ENCODE assay signal across 9 cellular contexts in the genomic region with DNA sequence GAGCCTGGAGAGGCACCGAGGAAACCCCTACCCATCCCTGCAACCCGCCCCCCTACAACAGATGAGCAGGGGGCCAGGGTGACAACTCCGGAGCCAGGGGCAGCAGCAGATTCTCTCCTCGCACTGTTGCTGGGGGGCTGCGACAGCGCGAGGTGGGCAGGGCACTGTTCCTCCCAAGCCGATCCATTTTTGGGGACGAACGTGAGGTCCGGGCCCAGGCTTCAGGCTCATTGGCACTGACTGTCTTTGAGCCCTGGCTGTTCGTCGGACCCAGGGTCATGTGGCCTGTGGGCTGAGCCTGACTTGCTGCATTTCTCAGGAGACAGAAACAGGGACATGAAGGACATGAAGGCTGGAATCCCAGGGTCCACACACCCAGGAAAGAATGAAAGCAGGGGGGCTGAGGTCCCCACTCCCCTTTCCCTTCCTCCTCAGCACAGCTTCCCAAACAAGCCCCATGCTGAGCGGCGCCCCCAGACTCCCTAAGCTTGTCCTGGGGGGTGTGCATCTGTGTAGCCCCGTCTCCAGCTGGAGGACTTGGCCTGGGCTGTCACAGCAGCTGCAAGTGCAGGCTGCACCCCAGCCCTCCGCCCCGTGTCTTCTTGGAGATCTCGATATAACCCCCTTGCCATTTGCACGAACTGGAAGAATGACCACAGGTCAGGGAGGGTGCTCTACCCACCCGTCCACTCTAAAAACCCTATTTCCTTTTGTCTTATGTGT. TPM values are rescaled to one million over a fixed set of nuclear protein-coding genes. Genes with fewer than 3 reads are reported as not detected.
DNase-seq lines count a peak whose midpoint lies in the region; ATAC-seq and TF ChIP-seq lines count a peak whose summit lies in the region.
"Had no signal": no experiment of that assay in that cellular context is flagged by ENCODE, and none has a peak within 500 bp of the region (broad histone marks: within the 10 kb centered on the region; RNA-seq: fewer than 3 reads in every experiment).

No MANE protein-coding gene starts in this region.

- no peak overlapping the region for H2BK15ac ChIP-seq in mesendoderm (replicated peaks; ENCODE audit: low read depth)

- no peaks in the 10 kb centered on the region for H3K79me1 ChIP-seq in mesendoderm (ENCODE audit: low read length)

- H3K9me3 ChIP-seq in testis, result no peaks in the 10 kb centered on the region
- H3K9me3 ChIP-seq in naive thymus-derived CD4-positive, alpha-beta T cell (ENCODE audit: control insufficient read depth in 2 of 3, low read length in 3 of 3), result no peaks in the 10 kb centered on the region

- peak overlapping the region; percentile 34 for H3K4me2 ChIP-seq in mesendoderm (ENCODE audit: low read length)

- no peak for ATAC-seq in naive thymus-derived CD4-positive, alpha-beta T cell

- H3K56ac ChIP-seq in mesendoderm (ENCODE audit: low read length), result peak overlapping the region; percentile 75

- TF ChIP-seq CTCF in dorsolateral prefrontal cortex (IDR thresholded peaks at IDR 0.05 in 54 of 56, conservative IDR thresholded peaks at IDR 0.05 in 2 of 56; ENCODE audit: low read depth in 1 of 56, partially characterized antibody in 56 of 56), result no peak
- TF ChIP-seq CTCF in testis (IDR thresholded peaks at IDR 0.05), result no peak

- CTCF ChIA-PET in naive thymus-derived CD4-positive, alpha-beta T cell (lab: Charles Lee), result no interaction called here

- no peak overlapping the region for H3K27ac Mint-ChIP-seq in naive thymus-derived CD4-positive, alpha-beta T cell

- H3K4me3 ChIP-seq in dorsolateral prefrontal cortex (peak overlapping the region; percentile 15 to 65 (median 48)), mesendoderm (ENCODE audit: low read length) (no peak overlapping the region), testis (no peak overlapping the region)
- no peak overlapping the region for H3K4me3 ChIP-seq in naive thymus-derived CD4-positive, alpha-beta T cell (ENCODE audit: low read length)

- H2AK5ac ChIP-seq in mesendoderm (ENCODE audit: low read length), result no peak overlapping the region

- no peak overlapping the region for H3K18ac ChIP-seq in mesendoderm (ENCODE audit: low read length)

- intact Hi-C loops in dorsolateral prefrontal cortex (cut with DNase I), result loop anchor here in 1 of 2 donors (5.0 kb wide), 2 partner anchors 38 to 88 kb away; no protein-coding TSS in a partner anchor
- intact Hi-C loops in testis (cut with DNase I; ENCODE audit: low total_unique reads), result loop anchor here (5.0 kb wide), 2 partner anchors 38 to 88 kb away; no protein-coding TSS in a partner anchor
- intact Hi-C loops in naive thymus-derived CD4-positive, alpha-beta T cell (cut with micrococcal nuclease), result no loop called here

- H3K27me3 Mint-ChIP-seq in naive thymus-derived CD4-positive, alpha-beta T cell, result peaks cover 0 to 13% (median 0%) of the 10 kb centered on the region in 5 donors

- H2BK5ac ChIP-seq in mesendoderm (ENCODE audit: low read length), result no peak overlapping the region

- WGBS in mesendoderm (ENCODE audit: extremely low coverage, insufficient coverage, low lambda C conversion rate), result no CpG with 5 or more reads among the region's 21 CpGs
- WGBS in testis, 2 donors, result 30 to 39% methylated on average over 9 to 21 of the region's 21 CpGs

- H3K4me1 ChIP-seq in mesendoderm (ENCODE audit: control insufficient read depth, low read depth, low read length), result no peaks in the 10 kb centered on the region
- peaks cover 62% of the 10 kb centered on the region for H3K4me1 ChIP-seq in testis
- H3K4me1 ChIP-seq in naive thymus-derived CD4-positive, alpha-beta T cell (ENCODE audit: control insufficient read depth in 2 of 2, insufficient read depth in 2 of 2, low read length in 2 of 2), result peaks cover 0 to 18% of the 10 kb centered on the region in 2 donors

- H4K8ac ChIP-seq in mesendoderm (ENCODE audit: low read depth, low read length), result no peak overlapping the region

- TF ChIP-seq EP300 in Ishikawa (IDR thresholded peaks at IDR 0.05; ENCODE audit: borderline replicate concordance), result no peak

- POLR2A ChIA-PET in naive thymus-derived CD4-positive, alpha-beta T cell (lab: Charles Lee), result no interaction called here

- peak overlapping the region in 2 of 10 donors; percentile 26 to 27 for H3K4me3 Mint-ChIP-seq in naive thymus-derived CD4-positive, alpha-beta T cell

- no peak for TF ChIP-seq POLR2A in testis (IDR thresholded peaks at IDR 0.05)

- no peaks in the 10 kb centered on the region for H3K36me3 Mint-ChIP-seq in naive thymus-derived CD4-positive, alpha-beta T cell

- H3K9ac ChIP-seq in mesendoderm (ENCODE audit: low read length), result peak overlapping the region; percentile 35

- no peaks in the 10 kb centered on the region for H3K79me2 ChIP-seq in mesendoderm (ENCODE audit: control insufficient read depth, insufficient read depth, low read length)

- no peak for TF ChIP-seq RAD21 in Ishikawa (IDR thresholded peaks at IDR 0.05; ENCODE audit: low read depth)

- H3K27ac ChIP-seq in dorsolateral prefrontal cortex, result peak overlapping the region; percentile 89 to 100 (median 99)
- peak overlapping the region; percentile 41 for H3K27ac ChIP-seq in mesendoderm (ENCODE audit: low read depth, low read length)
- H3K27ac ChIP-seq in testis, result peak overlapping the region; percentile 92 to 93
- no peak overlapping the region for H3K27ac ChIP-seq in naive thymus-derived CD4-positive, alpha-beta T cell (ENCODE audit: low read depth, low read length)

- H4K5ac ChIP-seq in mesendoderm (ENCODE audit: low read length), result no peak overlapping the region

- H3K4me1 Mint-ChIP-seq in naive thymus-derived CD4-positive, alpha-beta T cell, result peaks cover 15 to 36% (median 32%) of the 10 kb centered on the region in 7 donors

- no peaks in the 10 kb centered on the region for H3K36me3 ChIP-seq in mesendoderm (ENCODE audit: control insufficient read depth, insufficient read depth, low read length)
- no peaks in the 10 kb centered on the region for H3K36me3 ChIP-seq in testis (ENCODE audit: low read depth, missing control alignments)
- H3K36me3 ChIP-seq in naive thymus-derived CD4-positive, alpha-beta T cell (ENCODE audit: control insufficient read depth in 2 of 3, insufficient read depth in 3 of 3, low read length in 3 of 3), result no peaks in the 10 kb centered on the region

- DNase-seq in dorsolateral prefrontal cortex (peak in 9 of 10 donors; percentile 54 to 84 (median 72)), mesendoderm (peak; percentile 45), testis (peak; percentile 67), NCI-H1436 treated with DMSO at 0.1 percent for 48 hours (lab: John Stamatoyannopoulos, UW) (no peak), KBM-7 (no peak), SKM-1 (lab: John Stamatoyannopoulos, UW; ENCODE audit: unreplicated experiment) (no peak)
- no peak for DNase-seq in naive thymus-derived CD4-positive, alpha-beta T cell
- DNase-seq: stimulated activated CD4-positive, alpha-beta T cell treated with anti-CD3 and anti-CD28 coated beads, Interleukin-4, amount 100 ng/mL, for 1 hour had no signal

- H3K23ac ChIP-seq in mesendoderm (ENCODE audit: low read length), result peak overlapping the region; percentile 15

- H2BK120ac ChIP-seq in mesendoderm (ENCODE audit: low read depth, low read length), result no peak overlapping the region

- no peak overlapping the region for H3K4ac ChIP-seq in mesendoderm (ENCODE audit: low read depth, low read length)

- in situ Hi-C loops in KBM-7 (cut with MboI; ENCODE audit: low pct_unique_long_range_greater_than_20kb, low sequenced_read_pairs), result no loop called here

- H3K27me3 ChIP-seq in dorsolateral prefrontal cortex, result no peaks in the 10 kb centered on the region
- H3K27me3 ChIP-seq in mesendoderm (ENCODE audit: insufficient read depth, low read length, poor library complexity), result no peaks in the 10 kb centered on the region
- no peaks in the 10 kb centered on the region for H3K27me3 ChIP-seq in testis
- H3K27me3 ChIP-seq in naive thymus-derived CD4-positive, alpha-beta T cell (ENCODE audit: control insufficient read depth in 2 of 2, insufficient read depth in 2 of 2, low read length in 2 of 2), result no peaks in the 10 kb centered on the region

- H3K9me3 Mint-ChIP-seq in naive thymus-derived CD4-positive, alpha-beta T cell, result no peaks in the 10 kb centered on the region

TF ChIP-seq in Ishikawa, 13 proteins besides CTCF, POLR2A, EP300 and RAD21:
- TF ChIP-seq TEAD4 (IDR thresholded peaks at IDR 0.05) (no peak), TCF12 (IDR thresholded peaks at IDR 0.05; ENCODE audit: low read depth) (no peak), CREB1 (IDR thresholded peaks at IDR 0.05; ENCODE audit: low read depth) (no peak), EGR1 (IDR thresholded peaks at IDR 0.05) (no peak), ZBTB7A (IDR thresholded peaks at IDR 0.05; ENCODE audit: low read depth) (no peak), CEBPB (IDR thresholded peaks at IDR 0.05) (no peak), NFIC (IDR thresholded peaks at IDR 0.05) (no peak)
- TF ChIP-seq, protein P1, sequence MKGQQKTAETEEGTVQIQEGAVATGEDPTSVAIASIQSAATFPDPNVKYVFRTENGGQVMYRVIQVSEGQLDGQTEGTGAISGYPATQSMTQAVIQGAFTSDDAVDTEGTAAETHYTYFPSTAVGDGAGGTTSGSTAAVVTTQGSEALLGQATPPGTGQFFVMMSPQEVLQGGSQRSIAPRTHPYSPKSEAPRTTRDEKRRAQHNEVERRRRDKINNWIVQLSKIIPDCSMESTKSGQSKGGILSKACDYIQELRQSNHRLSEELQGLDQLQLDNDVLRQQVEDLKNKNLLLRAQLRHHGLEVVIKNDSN (IDR thresholded peaks at IDR 0.05), result peak; percentile 69

RNA-seq across cellular contexts. Expression of a gene that starts 18.7 kb away (rescaled TPM):
- total RNA-seq in dorsolateral prefrontal cortex (10 to 100 TPM in 17 of 120 experiments, 1 to 10 TPM in 103; 2.1 to 18.2 (median 6.7) TPM), testis (10 to 100 TPM; 32.3 to 77.1 TPM)
- 0.06 TPM for polyA plus RNA-seq in mesendoderm (2013, experiment 1 of 2)
- polyA plus RNA-seq in mesendoderm (2013, experiment 2 of 2), result 0.03 TPM
- 100 TPM for polyA plus RNA-seq in testis (ENCODE audit: insufficient read depth, low read depth, low replicate concordance)
- total RNA-seq in naive thymus-derived CD4-positive, alpha-beta T cell, result 10 to 100 TPM in 1 of 5 experiments, 1 to 10 TPM in 1, under 1 TPM in 2, not detected in 1; 0.19 to 14.1 (median 1.8) TPM
- polyA plus RNA-seq in naive thymus-derived CD4-positive, alpha-beta T cell, result not detected

RNA-seq across cellular contexts. Expression of a gene that starts 40.9 kb away (rescaled TPM):
- total RNA-seq in dorsolateral prefrontal cortex, result 100 to 1,000 TPM in 119 of 120 experiments, 10 to 100 TPM in 1; 97.8 to 275 (median 166) TPM
- 25.3 TPM for polyA plus RNA-seq in mesendoderm (2013, experiment 1 of 2)
- 24.9 TPM for polyA plus RNA-seq in mesendoderm (2013, experiment 2 of 2)
- total RNA-seq in testis, result 100 to 1,000 TPM; 262 to 482 TPM
- 465 TPM for polyA plus RNA-seq in testis (ENCODE audit: insufficient read depth, low read depth, low replicate concordance)
- total RNA-seq in naive thymus-derived CD4-positive, alpha-beta T cell, result 10 to 100 TPM in 1 of 5 experiments, 1 to 10 TPM in 4; 1.2 to 46.1 (median 5.8) TPM
- under 1 TPM; 0.23 to 0.31 TPM for polyA plus RNA-seq in naive thymus-derived CD4-positive, alpha-beta T cell

RNA-seq across cellular contexts. Expression of a gene that starts 43.7 kb away (rescaled TPM):
- total RNA-seq in dorsolateral prefrontal cortex (10 to 100 TPM; 39.1 to 90.9 (median 60.5) TPM), testis (10 to 100 TPM; 77.5 to 79.8 TPM)
- polyA plus RNA-seq in mesendoderm (2013, experiment 1 of 2), result 51.3 TPM
- 53.0 TPM for polyA plus RNA-seq in mesendoderm (2013, experiment 2 of 2)
- polyA plus RNA-seq in testis (ENCODE audit: insufficient read depth, low read depth, low replicate concordance), result 32.8 TPM
- 100 to 1,000 TPM; 107 to 414 (median 154) TPM for total RNA-seq in naive thymus-derived CD4-positive, alpha-beta T cell
- polyA plus RNA-seq in naive thymus-derived CD4-positive, alpha-beta T cell, result 10 to 100 TPM; 37.4 to 46.9 TPM

Comparison
In these comparisons a context has a peak if more than half of its experiments do, and no peak if none do; other contexts are left out.
1. DNase-seq: peak in dorsolateral prefrontal cortex (9 of 10), mesendoderm (single experiment) and testis (single experiment); none in NCI-H1436 treated with DMSO at 0.1 percent for 48 hours (single experiment), KBM-7 (single experiment), naive thymus-derived CD4-positive, alpha-beta T cell (0 of 9) and SKM-1 (single experiment).
2. H3K4me3 ChIP-seq: peak in dorsolateral prefrontal cortex (59 of 59); none in mesendoderm (single experiment), testis (0 of 2) and naive thymus-derived CD4-positive, alpha-beta T cell (single experiment).